Comparison of ENCODE assay signal across 11 cellular contexts in the genomic region with DNA sequence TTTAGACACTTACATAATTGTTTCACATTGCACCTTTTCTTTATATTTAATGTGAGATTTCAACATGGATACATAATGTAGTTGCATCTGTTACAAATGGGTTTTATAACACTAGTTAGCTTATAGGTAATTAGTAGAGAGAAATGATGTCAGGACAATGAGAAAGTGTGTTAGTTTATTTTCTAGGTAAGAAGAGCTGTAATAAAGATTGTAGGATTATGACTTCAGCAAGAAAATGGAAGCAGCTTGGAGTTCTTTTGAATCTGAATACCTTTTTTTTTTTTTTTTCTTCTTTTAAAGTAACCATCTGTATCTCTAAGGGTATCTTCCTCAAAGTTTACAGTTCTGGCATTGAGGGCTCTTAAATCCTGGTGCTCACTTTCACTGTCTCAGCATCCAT.
"Had no signal": no experiment of that assay in that cellular context is flagged by ENCODE, and none has a peak within 500 bp of the region (broad histone marks: within the 10 kb centered on the region; RNA-seq: fewer than 3 reads in every experiment).

No MANE protein-coding gene starts in this region.

- ATAC-seq: left colon; naive thymus-derived CD8-positive, alpha-beta T cell; pancreas; stimulated activated memory B cell treated with anti-CD40 and anti-IgM and Interleukin-4, amounts not matched to agents 10 μg/mL and 1 μg/mL and 100 μg/mL, for 72 hours had no signal

- DNase-seq: activated CD4-positive, alpha-beta T cell treated with anti-CD3 and anti-CD28 coated beads, Interleukin-2, amount 50 U/mL, for 48 hours; activated naive CD4-positive, alpha-beta T cell treated with anti-CD3 and anti-CD28 coated beads, Interleukin-2, amount 10 ng/mL, durations not matched to agents 7 days and 5 days; activated T-cell treated with anti-CD3 and anti-CD28 coated beads, Interleukin-2, amount 50 U/mL, for 1 hour; left colon; naive thymus-derived CD8-positive, alpha-beta T cell; pancreas; retina; tibial artery had no signal

- H3K9me3 ChIP-seq: pancreas had no signal

- H3K27me3 ChIP-seq: pancreas, tibial artery had no signal

- H3K4me1 ChIP-seq: tibial artery had no signal

- FAIRE-seq: colon, islet of Langerhans, pancreas had no signal

- H3K4me3 ChIP-seq: pancreas, tibial artery had no signal

- H3K36me3 ChIP-seq: pancreas had no signal

- H3K27ac ChIP-seq: pancreas, tibial artery had no signal
